Comparison of ENCODE assay signal across 26 cellular contexts in genomic region chr5:75324791-75325190, GRCh38. TPM values are rescaled to one million over a fixed set of nuclear protein-coding genes. Genes with fewer than 3 reads are reported as not detected.
DNase-seq lines count a peak whose midpoint lies in the region; ATAC-seq, FAIRE-seq and TF ChIP-seq lines count a peak whose summit lies in the region.
"Had no signal": no experiment of that assay in that cellular context is flagged by ENCODE, and none has a peak within 500 bp of the region (broad histone marks: within the 10 kb centered on the region; RNA-seq: fewer than 3 reads in every experiment).

No MANE protein-coding gene starts in this region.

- no peak for TF ChIP-seq CTCF in A549 (IDR thresholded peaks at IDR 0.05)

- POLR2A ChIA-PET in A549 (lab: Yijun Ruan, JAX), result no interaction called here

- no peak for TF ChIP-seq EP300 in A549 (IDR thresholded peaks at IDR 0.05)

- peak overlapping the region; percentile 47 for H3K4me2 ChIP-seq in A549

- TF ChIP-seq POLR2A in A549 (IDR thresholded peaks at IDR 0.05; ENCODE audit: low read length), result no peak

- FAIRE-seq in A549 (lab: Jason Lieb, UNC), result no peak

- no peaks in the 10 kb centered on the region for H3K36me3 Mint-ChIP-seq in activated T-cell treated with anti-CD3 and anti-CD28 coated beads, Interleukin-2, amount 50 U/mL, for 4 hours (ENCODE audit: insufficient read depth)
- H3K36me3 Mint-ChIP-seq: memory B cell had no signal

- ATAC-seq in A549 (no peak), HG02981 (IDR thresholded peaks at IDR 0.05; ENCODE audit: unreplicated experiment) (no peak)
- peak; percentile 63 for ATAC-seq in activated T-cell treated with anti-CD3 and anti-CD28 coated beads, Interleukin-2, amount 50 U/mL, for 4 hours
- ATAC-seq: SK-N-SH treated with all-trans-retinoic acid at 6 μM for 48 hours had no signal

- TF ChIP-seq RAD21 in A549 (conservative IDR thresholded peaks at IDR 0.05 in 1 of 2, IDR thresholded peaks at IDR 0.05 in 1 of 2), result no peak

- H3K27me3 Mint-ChIP-seq in activated T-cell treated with anti-CD3 and anti-CD28 coated beads, Interleukin-2, amount 50 U/mL, for 4 hours (ENCODE audit: low read depth), result peaks cover 9% of the 10 kb centered on the region

- peak; percentile 73 for DNase-seq in activated CD4-positive, alpha-beta T cell treated with anti-CD3 and anti-CD28 coated beads for 48 hours
- no peak for DNase-seq in activated CD4-positive, alpha-beta T cell treated with anti-CD3 and anti-CD28 coated beads, Interleukin-2, amount 50 U/mL, for 4 hours
- DNase-seq in A549 (ENCODE audit: low read depth in 1 of 2, low spot score in 1 of 2) (no peak), hypothalamus (lab: John Stamatoyannopoulos, UW) (no peak), iPS-NIHi11 (ENCODE audit: low spot score) (no peak)
- no peak for DNase-seq in activated T-cell treated with anti-CD3 and anti-CD28 coated beads, Interleukin-2, amount 50 U/mL, for 4 hours
- peak; percentile 63 for DNase-seq in stimulated activated CD4-positive, alpha-beta T cell treated with anti-CD3 and anti-CD28 coated beads, Interleukin-1b, Interleukin-23, amount 100 ng/mL, for 48 hours
- DNase-seq: 8988T; activated effector memory CD4-positive, alpha-beta T cell treated with anti-CD3 and anti-CD28 coated beads, Interleukin-2, amount 50 U/mL, for 16 hours; AML-193; brain microvascular endothelial cell; COR-L47; DMS79; effector CD4-positive, alpha-beta T cell; GF-D8; GM23248; NCI-H1417; NCI-H2081 treated with DMSO at 0.1 percent for 48 hours; NCI-H446; trophoblast cell; WERI-Rb-1 had no signal

- no peak overlapping the region for H3K4me3 Mint-ChIP-seq in activated T-cell treated with anti-CD3 and anti-CD28 coated beads, Interleukin-2, amount 50 U/mL, for 4 hours
- H3K4me3 Mint-ChIP-seq: memory B cell had no signal

- H3K9me3 ChIP-seq in A549, result no peaks in the 10 kb centered on the region
- H3K9me3 ChIP-seq: prostate gland had no signal

- 69% methylated on average over 1 of the region's 1 CpG for WGBS in A549 (ENCODE audit: missing lambda C conversion rate)

- H3K4me1 Mint-ChIP-seq in activated T-cell treated with anti-CD3 and anti-CD28 coated beads, Interleukin-2, amount 50 U/mL, for 4 hours (ENCODE audit: low read depth), result peaks cover 5% of the 10 kb centered on the region
- H3K4me1 Mint-ChIP-seq: memory B cell had no signal

- H3K4me3 ChIP-seq in A549, result no peak overlapping the region
- H3K4me3 ChIP-seq: GM23248, prostate gland had no signal

- H3K27ac ChIP-seq in A549, result peak overlapping the region in 1 of 2 experiments; percentile 29; a peak in 2 of 6 replicates
- H3K27ac ChIP-seq: brain microvascular endothelial cell, epithelial cell of prostate, GM23248, prostate gland, WERI-Rb-1 had no signal

- no peaks in the 10 kb centered on the region for H3K9me3 Mint-ChIP-seq in activated T-cell treated with anti-CD3 and anti-CD28 coated beads, Interleukin-2, amount 50 U/mL, for 4 hours
- H3K9me3 Mint-ChIP-seq: memory B cell had no signal

- CTCF ChIA-PET in A549 (lab: Yijun Ruan, JAX), result interaction anchor here (0.8 kb wide), 1 partner anchor 12 kb away, joined by 3 read pairs; the partner anchor contains the start of gene HMGCR

- peaks cover 39% of the 10 kb centered on the region for H3K4me1 ChIP-seq in A549
- H3K4me1 ChIP-seq: prostate gland had no signal

TF ChIP-seq in A549, 52 proteins besides CTCF, POLR2A, EP300 and RAD21:
- TF ChIP-seq FOSL2 (IDR thresholded peaks at IDR 0.05) (no peak), FOSL2 (CRISPR knock-in tag; IDR thresholded peaks at IDR 0.05) (no peak), ZNF302 (CRISPR knock-in tag; IDR thresholded peaks at IDR 0.05) (no peak), JUN (IDR thresholded peaks at IDR 0.05) (no peak), RARB (CRISPR knock-in tag; IDR thresholded peaks at IDR 0.05) (no peak), MAX (IDR thresholded peaks at IDR 0.05) (no peak), SREBF2 (IDR thresholded peaks at IDR 0.05) (no peak)

RNA-seq across cellular contexts. Expression of gene HMGCR, which starts 12.2 kb away (rescaled TPM):
- polyA plus RNA-seq in A549 (2011; rRNA removed) (25.9 and 30.1 TPM in 2 replicates), A549 (2017; fragmentation: RNase III; extraction: RNeasy Plus Mini Kit Qiagen cat#74134 plus additional on column Dnase treatment) (28.6 to 35.0 TPM (median 33.4 TPM) in 3 replicates)
- 5.9 and 6.5 TPM in 2 replicates for polyA plus RNA-seq in A549 (2012; cell fraction: cytosol; rRNA removed)
- 10.1 and 14.5 TPM in 2 replicates for polyA plus RNA-seq in A549 (2012; cell fraction: nucleus; rRNA removed)
- polyA minus RNA-seq in A549 (2011; rRNA and poly(A)+ RNA removed), result 48.0 and 52.9 TPM in 2 replicates
- 10 to 100 TPM; 43.8 to 55.5 (median 51.1) TPM for total RNA-seq in activated T-cell treated with anti-CD3 and anti-CD28 coated beads, Interleukin-2, amount 50 U/mL, for 4 hours

Comparison
In these comparisons a context has a peak if more than half of its experiments do, and no peak if none do; other contexts are left out.
1. DNase-seq: peak in activated CD4-positive, alpha-beta T cell treated with anti-CD3 and anti-CD28 coated beads for 48 hours (single experiment) and stimulated activated CD4-positive, alpha-beta T cell treated with anti-CD3 and anti-CD28 coated beads, Interleukin-1b, Interleukin-23, amount 100 ng/mL, for 48 hours (single experiment); none in activated CD4-positive, alpha-beta T cell treated with anti-CD3 and anti-CD28 coated beads, Interleukin-2, amount 50 U/mL, for 4 hours (0 of 2), A549 (0 of 2), activated T-cell treated with anti-CD3 and anti-CD28 coated beads, Interleukin-2, amount 50 U/mL, for 4 hours (single experiment), hypothalamus (0 of 51) and iPS-NIHi11 (single experiment).
2. ATAC-seq: peak in activated T-cell treated with anti-CD3 and anti-CD28 coated beads, Interleukin-2, amount 50 U/mL, for 4 hours (2 of 2); none in A549 (0 of 2) and HG02981 (single experiment).